32 cellular contexts compared by ENCODE assay signal in genomic region chr2:79162132-79162531, GRCh38. TPM values are rescaled to one million over a fixed set of nuclear protein-coding genes. Genes with fewer than 3 reads are reported as not detected.
"Had no signal": no experiment of that assay in that cellular context is flagged by ENCODE, and none has a peak within 500 bp of the region (broad histone marks: within the 10 kb centered on the region; RNA-seq: fewer than 3 reads in every experiment).

No MANE protein-coding gene starts in this region.

- H3K79me2 ChIP-seq: hepatocyte had no signal

- H3K4me3 ChIP-seq: hepatocyte, left ventricle myocardium inferior, lung, mucosa of descending colon, ovary, prostate gland, sigmoid colon, smooth muscle cell, suprapubic skin, thoracic aorta, tibial artery, upper lobe of right lung had no signal

- H3K27me3 ChIP-seq: hepatocyte, ovary, sigmoid colon, suprapubic skin, tibial artery, upper lobe of right lung had no signal

- H3K4me1 ChIP-seq: left ventricle myocardium inferior, prostate gland, sigmoid colon, suprapubic skin, tibial artery, upper lobe of right lung had no signal

- H2AFZ ChIP-seq: hepatocyte had no signal

- DNase-seq: islet precursor cell; left ventricle myocardium inferior; midbrain; mucosa of descending colon; naive thymus-derived CD4-positive, alpha-beta T cell; ovary; posterior cingulate gyrus; retina; right cardiac atrium; sigmoid colon; stimulated activated CD4-positive, alpha-beta T cell treated with anti-CD3 and anti-CD28 coated beads, Interleukin-1b, Interleukin-23, amount 100 ng/mL, for 48 hours; stimulated activated CD4-positive, alpha-beta T cell treated with anti-CD3 and anti-CD28 coated beads, Interleukin-2, amount 100 ng/mL, for 48 hours; stimulated activated CD4-positive, alpha-beta T cell treated with anti-CD3 and anti-CD28 coated beads, Interleukin-4, amount 100 ng/mL, for 4 hours; stimulated activated CD8-positive, alpha-beta memory T cell treated with anti-CD3 and anti-CD28 coated beads, Interleukin-4, amount 100 ng/mL, for 48 hours; stimulated activated naive B cell treated with anti-CD40 and anti-IgM and Interleukin-4, amounts not matched to agents 10 μg/mL and 1 μg/mL and 100 μg/mL, for 72 hours; tibial artery; trophoblast cell; upper lobe of right lung had no signal

- FAIRE-seq: urothelium cell line had no signal

- H3K27ac ChIP-seq: hepatocyte, left ventricle myocardium inferior, ovary, prostate gland, sigmoid colon, suprapubic skin, thoracic aorta, tibial artery, upper lobe of right lung had no signal

- ATAC-seq: mucosa of descending colon; naive thymus-derived CD4-positive, alpha-beta T cell; natural killer cell treated with Interleukin-12 subunit alpha and Interleukin-12 subunit beta and Interleukin-15 and Interleukin-18, amount 100 ng/mL, for 72 hours; right cardiac atrium; stimulated activated naive B cell treated with anti-CD40 and anti-IgM and Interleukin-4, amounts not matched to agents 10 μg/mL and 1 μg/mL and 100 μg/mL, for 72 hours; upper lobe of right lung had no signal

- H3K4me2 ChIP-seq: hepatocyte, smooth muscle cell had no signal

- H3K9me3 ChIP-seq: left ventricle myocardium inferior, mucosa of descending colon, ovary, prostate gland, sigmoid colon, thoracic aorta, tibial artery, upper lobe of right lung had no signal

- H3K36me3 ChIP-seq: left ventricle myocardium inferior, ovary, prostate gland, sigmoid colon, suprapubic skin, thoracic aorta, tibial artery, upper lobe of right lung had no signal

RNA-seq across cellular contexts. Expression of gene REG3A, which starts 2.6 kb away (rescaled TPM):
- total RNA-seq: kidney epithelial cell; left ventricle myocardium inferior; lower leg skin; lung; mucosa of descending colon; myocyte; naive thymus-derived CD4-positive, alpha-beta T cell; natural killer cell treated with Interleukin-12 subunit alpha and Interleukin-12 subunit beta and Interleukin-15 and Interleukin-18, amount 100 ng/mL, for 72 hours; omental fat pad; prostate gland; sigmoid colon; smooth muscle cell; subcutaneous adipose tissue; upper lobe of right lung had no signal
- polyA plus RNA-seq: naive thymus-derived CD4-positive, alpha-beta T cell; neural cell; ovary; smooth muscle cell had no signal

RNA-seq across cellular contexts. Expression of gene REG1A, which starts 41.8 kb away (rescaled TPM):
- total RNA-seq: kidney epithelial cell; left ventricle myocardium inferior; myocyte; naive thymus-derived CD4-positive, alpha-beta T cell; natural killer cell treated with Interleukin-12 subunit alpha and Interleukin-12 subunit beta and Interleukin-15 and Interleukin-18, amount 100 ng/mL, for 72 hours; prostate gland; sigmoid colon; smooth muscle cell; subcutaneous adipose tissue; upper lobe of right lung had no signal
- polyA plus RNA-seq: hepatocyte; naive thymus-derived CD4-positive, alpha-beta T cell; neural cell; smooth muscle cell had no signal
